Comparison of ENCODE assay signal across 15 cellular contexts in the genomic region with DNA sequence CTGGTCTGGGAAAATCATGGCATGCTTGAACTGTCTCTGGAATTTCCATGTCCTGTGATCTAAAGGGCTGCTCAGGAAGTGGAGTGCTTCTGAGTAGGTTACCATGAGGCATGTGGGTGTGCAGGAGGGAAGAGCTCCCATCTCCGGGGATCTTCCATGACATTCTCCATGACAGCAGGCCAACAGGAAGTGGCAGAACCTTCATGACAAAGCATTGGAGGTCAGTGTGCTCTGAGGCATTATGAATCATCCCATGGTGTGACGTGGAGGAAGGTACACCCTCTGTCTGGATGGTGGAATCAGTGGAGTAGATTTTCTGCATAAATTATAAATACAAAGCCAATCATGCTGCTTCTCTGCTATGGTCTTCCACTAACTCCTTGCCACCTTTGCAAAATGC.
DNase-seq lines count a peak whose midpoint lies in the region; ATAC-seq and TF ChIP-seq lines count a peak whose summit lies in the region.
"Had no signal": no experiment of that assay in that cellular context is flagged by ENCODE, and none has a peak within 500 bp of the region (broad histone marks: within the 10 kb centered on the region; RNA-seq: fewer than 3 reads in every experiment).

No MANE protein-coding gene starts in this region.

- H3K9me3 ChIP-seq in right atrium auricular region = no peaks in the 10 kb centered on the region
- H3K9me3 ChIP-seq: esophagus squamous epithelium had no signal

- peaks cover 0 to 13% of the 10 kb centered on the region in 2 donors for H3K4me1 ChIP-seq in right atrium auricular region

- H3K27me3 ChIP-seq in right atrium auricular region = no peaks in the 10 kb centered on the region

- DNase-seq in right atrium auricular region (ENCODE audit: low spot score) (peak; percentile 69), cardiac septum (ENCODE audit: low spot score) (no peak), foreskin melanocyte (peak; percentile 48), NCI-H1105 treated with DMSO at 0.1 percent for 48 hours (lab: John Stamatoyannopoulos, UW) (no peak), NCI-H526 treated with DMSO at 0.1 percent for 48 hours (lab: John Stamatoyannopoulos, UW) (no peak)
- DNase-seq in activated CD4-positive, alpha-beta T cell treated with anti-CD3 and anti-CD28 coated beads, Interleukin-2, amount 50 U/mL, for 1 hour = no peak
- DNase-seq: activated CD4-positive, alpha-beta T cell treated with anti-CD3 and anti-CD28 coated beads for 48 hours; AML-193; esophagus squamous epithelium; midbrain; NCI-H1417 had no signal

- ATAC-seq in activated T-helper 17 cell treated with anti-CD3 and anti-CD28 coated beads, Interleukin-2, amount 50 U/mL, for 72 hours (replicated peaks) = peak; percentile 35
- ATAC-seq in GM21423 (IDR thresholded peaks at IDR 0.05; ENCODE audit: unreplicated experiment) = no peak
- ATAC-seq: stimulated activated effector memory CD8-positive, alpha-beta T cell treated with anti-CD3 and anti-CD28 coated beads, Interleukin-12 subunit alpha, Interleukin-12 subunit beta, amount 100 ng/mL, for 72 hours had no signal

- peaks cover 41% of the 10 kb centered on the region for H3K27me3 Mint-ChIP-seq in activated T-helper 17 cell treated with anti-CD3 and anti-CD28 coated beads, Interleukin-2, amount 50 U/mL, for 72 hours

- H3K9me3 Mint-ChIP-seq in activated T-helper 17 cell treated with anti-CD3 and anti-CD28 coated beads, Interleukin-2, amount 50 U/mL, for 72 hours = no peaks in the 10 kb centered on the region
- H3K9me3 Mint-ChIP-seq: stimulated activated effector memory CD8-positive, alpha-beta T cell treated with anti-CD3 and anti-CD28 coated beads, Interleukin-12 subunit alpha, Interleukin-12 subunit beta, amount 100 ng/mL, for 72 hours had no signal

- H3K36me3 Mint-ChIP-seq in activated T-helper 17 cell treated with anti-CD3 and anti-CD28 coated beads, Interleukin-2, amount 50 U/mL, for 72 hours (ENCODE audit: low read depth) = no peaks in the 10 kb centered on the region
- H3K36me3 Mint-ChIP-seq: activated naive CD8-positive, alpha-beta T cell; stimulated activated effector memory CD8-positive, alpha-beta T cell treated with anti-CD3 and anti-CD28 coated beads, Interleukin-12 subunit alpha, Interleukin-12 subunit beta, amount 100 ng/mL, for 72 hours had no signal

- no peaks in the 10 kb centered on the region for H3K36me3 ChIP-seq in right atrium auricular region
- H3K36me3 ChIP-seq: esophagus squamous epithelium had no signal

- no peak overlapping the region for H3K27ac ChIP-seq in right atrium auricular region
- H3K27ac ChIP-seq: esophagus squamous epithelium had no signal

- H3K4me3 Mint-ChIP-seq in activated T-helper 17 cell treated with anti-CD3 and anti-CD28 coated beads, Interleukin-2, amount 50 U/mL, for 72 hours = no peak overlapping the region
- H3K4me3 Mint-ChIP-seq: activated naive CD8-positive, alpha-beta T cell; stimulated activated effector memory CD8-positive, alpha-beta T cell treated with anti-CD3 and anti-CD28 coated beads, Interleukin-12 subunit alpha, Interleukin-12 subunit beta, amount 100 ng/mL, for 72 hours had no signal

- H3K4me1 Mint-ChIP-seq in activated T-helper 17 cell treated with anti-CD3 and anti-CD28 coated beads, Interleukin-2, amount 50 U/mL, for 72 hours = no peaks in the 10 kb centered on the region
- H3K4me1 Mint-ChIP-seq: stimulated activated effector memory CD8-positive, alpha-beta T cell treated with anti-CD3 and anti-CD28 coated beads, Interleukin-12 subunit alpha, Interleukin-12 subunit beta, amount 100 ng/mL, for 72 hours had no signal

- intact Hi-C loops in cardiac septum (cut with DNase I) = no loop called here

- no peak overlapping the region for H3K27ac Mint-ChIP-seq in activated T-helper 17 cell treated with anti-CD3 and anti-CD28 coated beads, Interleukin-2, amount 50 U/mL, for 72 hours
- H3K27ac Mint-ChIP-seq: activated naive CD8-positive, alpha-beta T cell; stimulated activated effector memory CD8-positive, alpha-beta T cell treated with anti-CD3 and anti-CD28 coated beads, Interleukin-12 subunit alpha, Interleukin-12 subunit beta, amount 100 ng/mL, for 72 hours had no signal

- H3K4me3 ChIP-seq in right atrium auricular region = no peak overlapping the region
- H3K4me3 ChIP-seq: esophagus squamous epithelium had no signal

- no peak for TF ChIP-seq CTCF in right atrium auricular region (IDR thresholded peaks at IDR 0.05)

Comparison
In these comparisons a context has a peak if more than half of its experiments do, and no peak if none do; other contexts are left out.
1. DNase-seq: peak in right atrium auricular region (single experiment) and foreskin melanocyte (single experiment); none in cardiac septum (single experiment), NCI-H1105 treated with DMSO at 0.1 percent for 48 hours (single experiment), NCI-H526 treated with DMSO at 0.1 percent for 48 hours (single experiment) and activated CD4-positive, alpha-beta T cell treated with anti-CD3 and anti-CD28 coated beads, Interleukin-2, amount 50 U/mL, for 1 hour (single experiment).